16 cellular contexts compared by ENCODE assay signal in the genomic region with DNA sequence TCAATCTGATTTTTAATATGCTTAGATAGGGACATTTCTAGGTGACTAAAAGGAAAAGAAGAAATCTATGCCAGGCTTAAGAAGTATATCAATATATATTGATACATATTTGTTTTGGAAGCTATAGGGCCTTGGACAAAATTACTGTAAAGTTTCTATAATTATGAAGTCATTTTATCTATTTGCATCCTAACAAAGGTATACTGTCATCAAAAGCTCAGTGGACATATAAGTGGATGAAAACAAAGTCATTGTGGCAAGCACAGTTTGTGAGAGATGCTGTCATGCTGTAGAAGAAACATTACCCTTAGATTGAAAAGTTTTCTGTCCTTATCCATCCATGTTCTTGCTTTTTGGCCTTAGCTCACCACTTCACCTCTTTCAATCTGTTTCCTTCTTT.
DNase-seq lines count a peak whose midpoint lies in the region; ATAC-seq and TF ChIP-seq lines count a peak whose summit lies in the region.
"Had no signal": no experiment of that assay in that cellular context is flagged by ENCODE, and none has a peak within 500 bp of the region (broad histone marks: within the 10 kb centered on the region; RNA-seq: fewer than 3 reads in every experiment).

No MANE protein-coding gene starts in this region.

- H3K4me1 ChIP-seq in DND-41 (ENCODE audit: insufficient read depth, low read length), result peaks cover 18% of the 10 kb centered on the region
- peaks cover 4% of the 10 kb centered on the region for H3K4me1 ChIP-seq in parathyroid adenoma
- peaks cover 17% of the 10 kb centered on the region for H3K4me1 ChIP-seq in vagina

- H3K36me3 Mint-ChIP-seq in activated naive CD4-positive, alpha-beta T cell treated with anti-CD3 and anti-CD28 coated beads, Interleukin-2, amount 50 U/mL, for 72 hours, result peaks cover 8 to 11% of the 10 kb centered on the region in 2 donors

- no peaks in the 10 kb centered on the region for H4K20me1 ChIP-seq in DND-41 (ENCODE audit: insufficient read depth, low read length)
- H4K20me1 ChIP-seq: BLaER1 had no signal

- TF ChIP-seq POLR2A in vagina (IDR thresholded peaks at IDR 0.05), result no peak

- DNase-seq in DND-41, result no peak
- DNase-seq in HL-60 (ENCODE audit: low read depth in 1 of 2, low spot score in 1 of 2), result no peak
- DNase-seq in vagina (ENCODE audit: extremely low spot score in 2 of 2), result no peak
- DNase-seq in activated naive CD4-positive, alpha-beta T cell treated with anti-CD3 and anti-CD28 coated beads, Interleukin-2, amount 50 U/mL, for 72 hours (ENCODE audit: low spot score in 2 of 2), result no peak
- DNase-seq in GF-D8 (lab: John Stamatoyannopoulos, UW), result no peak
- DNase-seq: CD4-positive, alpha-beta T cell; CD8-positive, alpha-beta memory T cell; DMS 273 treated with DMSO at 0.1 percent for 48 hours; DMS79; GOT3; HCEC 1CT had no signal

- no peak overlapping the region for H3K27ac Mint-ChIP-seq in activated naive CD4-positive, alpha-beta T cell treated with anti-CD3 and anti-CD28 coated beads, Interleukin-2, amount 50 U/mL, for 72 hours
- H3K27ac Mint-ChIP-seq: CD4-positive, alpha-beta T cell; CD8-positive, alpha-beta memory T cell had no signal

- TF ChIP-seq CTCF in DND-41 (IDR thresholded peaks at IDR 0.05; ENCODE audit: borderline replicate concordance, extremely low read depth, low read length, poor library complexity, severe bottlenecking) (no peak), HL-60 (IDR thresholded peaks at IDR 0.05; ENCODE audit: insufficient read depth, low read length) (no peak), parathyroid adenoma (IDR thresholded peaks at IDR 0.05) (no peak), vagina (IDR thresholded peaks at IDR 0.05) (no peak)

- H3K9me3 Mint-ChIP-seq in activated naive CD4-positive, alpha-beta T cell treated with anti-CD3 and anti-CD28 coated beads, Interleukin-2, amount 50 U/mL, for 72 hours, result peaks cover 4% of the 10 kb centered on the region in 2 donors
- H3K9me3 Mint-ChIP-seq: CD8-positive, alpha-beta memory T cell had no signal

- H3K4me3 ChIP-seq in DND-41 (ENCODE audit: low read depth in 1 of 2, low read length in 2 of 2) (no peak overlapping the region), HL-60 (replicated peaks; ENCODE audit: insufficient read depth, low read length) (no peak overlapping the region), parathyroid adenoma (ENCODE audit: low read depth, low read length) (no peak overlapping the region), vagina (no peak overlapping the region)
- H3K4me3 ChIP-seq: BLaER1 had no signal

- peak overlapping the region; percentile 96 for H2AFZ ChIP-seq in DND-41 (ENCODE audit: low read depth, low read length)
- H2AFZ ChIP-seq in parathyroid adenoma, result peak overlapping the region; percentile 20

- H3K9ac ChIP-seq in DND-41 (ENCODE audit: low read depth, low read length) (no peak overlapping the region), parathyroid adenoma (no peak overlapping the region)
- H3K9ac ChIP-seq: BLaER1 had no signal

- H3K79me2 ChIP-seq in DND-41 (ENCODE audit: insufficient read depth, low read length) (no peaks in the 10 kb centered on the region), parathyroid adenoma (no peaks in the 10 kb centered on the region)

- intact Hi-C loops in vagina (cut with DNase I), result no loop called here

- H3K27me3 ChIP-seq in DND-41 (ENCODE audit: insufficient read depth, low read length, poor library complexity) (no peaks in the 10 kb centered on the region), HL-60 (ENCODE audit: insufficient read depth, poor library complexity, severe bottlenecking) (no peaks in the 10 kb centered on the region), parathyroid adenoma (ENCODE audit: control insufficient read depth, insufficient read depth, low read length) (no peaks in the 10 kb centered on the region), vagina (no peaks in the 10 kb centered on the region)
- H3K27me3 ChIP-seq: BLaER1 had no signal

- H3K4me2 ChIP-seq in DND-41 (ENCODE audit: insufficient read depth, low read length), result no peak overlapping the region
- H3K4me2 ChIP-seq in parathyroid adenoma (ENCODE audit: low read length), result no peak overlapping the region
- H3K4me2 ChIP-seq: BLaER1 had no signal

- H3K36me3 ChIP-seq in DND-41 (ENCODE audit: insufficient read depth, low read length), result no peaks in the 10 kb centered on the region
- no peaks in the 10 kb centered on the region for H3K36me3 ChIP-seq in parathyroid adenoma (ENCODE audit: control insufficient read depth, insufficient read depth, low read length)
- no peaks in the 10 kb centered on the region for H3K36me3 ChIP-seq in vagina
- H3K36me3 ChIP-seq: BLaER1 had no signal

- no peak overlapping the region for H3K27ac ChIP-seq in DND-41 (ENCODE audit: low read length)
- peak overlapping the region; percentile 92 for H3K27ac ChIP-seq in HL-60 (replicated peaks)
- no peak overlapping the region for H3K27ac ChIP-seq in parathyroid adenoma
- peak overlapping the region; percentile 42 for H3K27ac ChIP-seq in vagina
- H3K27ac ChIP-seq: BLaER1, C4-2B had no signal

- ATAC-seq in DND-41 (ENCODE audit: insufficient read depth, low read depth), result no peak
- ATAC-seq in GM19324 (IDR thresholded peaks at IDR 0.05; ENCODE audit: low FRiP score, unreplicated experiment), result no peak
- no peak for ATAC-seq in activated naive CD4-positive, alpha-beta T cell treated with anti-CD3 and anti-CD28 coated beads, Interleukin-2, amount 50 U/mL, for 72 hours
- ATAC-seq in HG02970 (IDR thresholded peaks at IDR 0.05; ENCODE audit: low FRiP score, unreplicated experiment), result no peak

- H3K9me3 ChIP-seq in DND-41 (ENCODE audit: insufficient read depth, low read length, severe bottlenecking) (no peaks in the 10 kb centered on the region), parathyroid adenoma (ENCODE audit: control insufficient read depth, low read length) (no peaks in the 10 kb centered on the region), vagina (no peaks in the 10 kb centered on the region)
- H3K9me3 ChIP-seq: BLaER1 had no signal

Comparison
In these comparisons a context has a peak if more than half of its experiments do, and no peak if none do; other contexts are left out.
1. H3K27ac ChIP-seq: peak in HL-60 (single experiment) and vagina (single experiment); none in DND-41 (single experiment) and parathyroid adenoma (single experiment).